Comparison of ENCODE assay signal across 20 cellular contexts in genomic region chr9:37923121-37923795, GRCh38. TPM values are rescaled to one million over a fixed set of nuclear protein-coding genes. Genes with fewer than 3 reads are reported as not detected.
A peak's percentile ranks its signal among the peaks of the same experiment; 100 is the strongest.
DNase-seq lines count a peak whose midpoint lies in the region; ATAC-seq and TF ChIP-seq lines count a peak whose summit lies in the region.
"Had no signal": no experiment of that assay in that cellular context is flagged by ENCODE, and none has a peak within 500 bp of the region (broad histone marks: within the 10 kb centered on the region; RNA-seq: fewer than 3 reads in every experiment).

No MANE protein-coding gene starts in this region.

- H3K9me3 Mint-ChIP-seq in Caco-2 (ENCODE audit: unreplicated experiment) (no peaks in the 10 kb centered on the region), endodermal cell (no peaks in the 10 kb centered on the region)
- H3K9me3 Mint-ChIP-seq: activated T-cell treated with anti-CD3 and anti-CD28 coated beads, Interleukin-2, amount 50 U/mL, for 24 hours; dendritic cell treated with granulocyte-macrophage colony-stimulating factor and Interleukin-4, amounts not matched to agents 40 ng/mL and 50 ng/mL, for 4 days had no signal

- H3K9ac ChIP-seq in endodermal cell (ENCODE audit: extremely low read depth, low read length, poor library complexity, severe bottlenecking) (peak overlapping the region; percentile 43), neuronal stem cell (ENCODE audit: low read depth, low read length, poor library complexity) (no peak overlapping the region)
- H3K9ac ChIP-seq: BLaER1 had no signal

- H3K36me3 Mint-ChIP-seq in Caco-2 (ENCODE audit: insufficient read depth, unreplicated experiment) (peaks cover 18% of the 10 kb centered on the region), endodermal cell (ENCODE audit: low read depth) (peaks cover 21% of the 10 kb centered on the region)
- H3K36me3 Mint-ChIP-seq: immature natural killer cell had no signal

- H2AK5ac ChIP-seq in neuronal stem cell (ENCODE audit: low read depth, low read length) = peak overlapping the region; percentile 20

- H3K27ac Mint-ChIP-seq in Caco-2 (ENCODE audit: unreplicated experiment) (peak overlapping the region; percentile 42), endodermal cell (peak overlapping the region; percentile 57)
- H3K27ac Mint-ChIP-seq: activated CD8-positive, alpha-beta T cell treated with anti-CD3 and anti-CD28 coated beads, Interleukin-2, amount 10 ng/mL, durations not matched to agents 7 days and 5 days; activated T-cell treated with anti-CD3 and anti-CD28 coated beads, Interleukin-2, amount 50 U/mL, for 24 hours; dendritic cell treated with granulocyte-macrophage colony-stimulating factor and Interleukin-4, amounts not matched to agents 40 ng/mL and 50 ng/mL, for 4 days; immature natural killer cell had no signal

- TF ChIP-seq EP300 in Ishikawa (IDR thresholded peaks at IDR 0.05; ENCODE audit: borderline replicate concordance) = no peak

- peak overlapping the region; percentile 37 for H2AFZ ChIP-seq in neuronal stem cell (ENCODE audit: low read length)

- no TSS peak for BruUV-seq in Caco-2 (replicated peaks; lab: Mats Ljungman, UMichigan)

- H2BK5ac ChIP-seq in neuronal stem cell (ENCODE audit: low read length) = peak overlapping the region; percentile 0

- H4K91ac ChIP-seq in neuronal stem cell (ENCODE audit: low read depth, low read length, poor library complexity) = no peak overlapping the region

- H2BK120ac ChIP-seq in neuronal stem cell (ENCODE audit: low read depth, low read length) = no peak overlapping the region

- no peak overlapping the region for H4K8ac ChIP-seq in neuronal stem cell (ENCODE audit: low read depth, low read length)

- TF ChIP-seq CTCF in Caco-2 (IDR thresholded peaks at IDR 0.05; ENCODE audit: insufficient read depth in 1 of 2, low read depth in 1 of 2, low read length in 1 of 2, severe bottlenecking in 1 of 2, unreplicated experiment in 1 of 2) (no peak), endodermal cell (conservative IDR thresholded peaks at IDR 0.05) (peak; percentile 13)

- CTCF ChIA-PET in Caco-2 (lab: Charles Lee) = no interaction called here

- no peaks in the 10 kb centered on the region for H3K27me3 Mint-ChIP-seq in Caco-2 (ENCODE audit: insufficient read depth, unreplicated experiment)
- no peaks in the 10 kb centered on the region for H3K27me3 Mint-ChIP-seq in endodermal cell (ENCODE audit: insufficient read depth)
- H3K27me3 Mint-ChIP-seq: activated T-cell treated with anti-CD3 and anti-CD28 coated beads, Interleukin-2, amount 50 U/mL, for 24 hours; dendritic cell treated with granulocyte-macrophage colony-stimulating factor and Interleukin-4, amounts not matched to agents 40 ng/mL and 50 ng/mL, for 4 days had no signal

- H3K27ac ChIP-seq in endodermal cell (ENCODE audit: low read depth, low read length) (peak overlapping the region; percentile 39), neuronal stem cell (replicated peaks; ENCODE audit: low read length) (no peak overlapping the region)
- H3K27ac ChIP-seq: adrenal gland, BLaER1, left lung, neutrophil had no signal

- H3K14ac ChIP-seq in neuronal stem cell (ENCODE audit: low read length) = no peak overlapping the region

- H3K4me3 ChIP-seq in Caco-2 (ENCODE audit: low read depth, low read length) = no peak overlapping the region
- peak overlapping the region; percentile 21 for H3K4me3 ChIP-seq in endodermal cell (ENCODE audit: low read length)
- H3K4me3 ChIP-seq in neuronal stem cell (ENCODE audit: low read length in 2 of 2) = no peak overlapping the region
- H3K4me3 ChIP-seq: adrenal gland, BLaER1, left lung had no signal

- no peak overlapping the region for H3K23ac ChIP-seq in neuronal stem cell (ENCODE audit: low read depth, low read length, poor library complexity)

- H3K79me1 ChIP-seq in neuronal stem cell (ENCODE audit: low read depth, low read length) = no peaks in the 10 kb centered on the region

- H3K27me3 ChIP-seq in Caco-2 (replicated peaks; ENCODE audit: control insufficient read depth, insufficient read depth, low read length) = no peaks in the 10 kb centered on the region
- H3K27me3 ChIP-seq in endodermal cell (ENCODE audit: control insufficient read depth, insufficient read depth, low read length, poor library complexity, severe bottlenecking) = no peaks in the 10 kb centered on the region
- H3K27me3 ChIP-seq in neuronal stem cell (ENCODE audit: control insufficient read depth in 3 of 3, insufficient read depth in 3 of 3, low read depth in 1 of 3, low read length in 3 of 3) = no peaks in the 10 kb centered on the region
- H3K27me3 ChIP-seq: adrenal gland, BLaER1, left lung, neutrophil had no signal

- no peaks in the 10 kb centered on the region for H3K36me3 ChIP-seq in Caco-2 (ENCODE audit: control insufficient read depth, insufficient read depth, low read length)
- H3K36me3 ChIP-seq in endodermal cell (ENCODE audit: control insufficient read depth, insufficient read depth, low read length) = peaks cover 31% of the 10 kb centered on the region
- H3K36me3 ChIP-seq in neuronal stem cell (replicated peaks in 1 of 2; ENCODE audit: control insufficient read depth in 2 of 2, insufficient read depth in 2 of 2, low read length in 2 of 2) = no peaks in the 10 kb centered on the region
- H3K36me3 ChIP-seq: adrenal gland, BLaER1, left lung, neutrophil had no signal

- 39 to 48% methylated on average over 4 to 14 of the region's 14 CpGs for WGBS in endodermal cell (ENCODE audit: insufficient coverage in 1 of 2, insufficient read length in 1 of 2), 2 experiments
- no CpG with 5 or more reads among the region's 14 CpGs for WGBS in neuronal stem cell (ENCODE audit: extremely low coverage in 2 of 2, insufficient read length in 2 of 2, insufficient replicate concordance in 1 of 2), 2 donors

- no peak for TF ChIP-seq RAD21 in Ishikawa (IDR thresholded peaks at IDR 0.05; ENCODE audit: low read depth)

- H3K4ac ChIP-seq in neuronal stem cell (ENCODE audit: low read length) = no peak overlapping the region

- peak overlapping the region; percentile 69 for H3K18ac ChIP-seq in neuronal stem cell (ENCODE audit: low read length)

- H3K4me1 ChIP-seq in Caco-2 (no peaks in the 10 kb centered on the region), endodermal cell (ENCODE audit: control insufficient read depth, insufficient read depth, low read length) (peaks cover 31% of the 10 kb centered on the region), neuronal stem cell (ENCODE audit: control insufficient read depth in 2 of 2, insufficient read depth in 1 of 2, low read depth in 1 of 2, low read length in 2 of 2) (peaks cover 19 to 37% of the 10 kb centered on the region in 2 donors)

- DNase-seq in Caco-2 (no peak), endodermal cell (peak; percentile 91), neuronal stem cell (ENCODE audit: low spot score) (no peak), NCI-H1694 (lab: John Stamatoyannopoulos, UW) (no peak), medulla oblongata (ENCODE audit: extremely low spot score) (no peak), hippocampal formation (lab: John Stamatoyannopoulos, UW) (no peak)
- DNase-seq: activated CD4-positive, alpha-beta T cell treated with anti-CD3 and anti-CD28 coated beads for 1 hour; activated CD8-positive, alpha-beta T cell treated with anti-CD3 and anti-CD28 coated beads, Interleukin-2, amount 10 ng/mL, durations not matched to agents 7 days and 5 days; activated naive CD4-positive, alpha-beta T cell; activated T-cell treated with anti-CD3 and anti-CD28 coated beads, Interleukin-2, amount 50 U/mL, for 24 hours; adrenal gland; immature natural killer cell; NCI-H2171; NCI-H524 treated with DMSO at 0.1 percent for 48 hours had no signal

- intact Hi-C loops in Caco-2 (cut with micrococcal nuclease; ENCODE audit: unreplicated experiment) = no loop called here

- H3K4me1 Mint-ChIP-seq in Caco-2 (ENCODE audit: low read depth, unreplicated experiment) = peaks cover 6% of the 10 kb centered on the region
- H3K4me1 Mint-ChIP-seq in endodermal cell = peaks cover 63% of the 10 kb centered on the region

- no peak overlapping the region for H3K4me3 Mint-ChIP-seq in Caco-2 (ENCODE audit: unreplicated experiment)
- peak overlapping the region; percentile 14 for H3K4me3 Mint-ChIP-seq in endodermal cell
- H3K4me3 Mint-ChIP-seq: activated CD8-positive, alpha-beta T cell treated with anti-CD3 and anti-CD28 coated beads, Interleukin-2, amount 10 ng/mL, durations not matched to agents 7 days and 5 days; activated T-cell treated with anti-CD3 and anti-CD28 coated beads, Interleukin-2, amount 50 U/mL, for 24 hours; dendritic cell treated with granulocyte-macrophage colony-stimulating factor and Interleukin-4, amounts not matched to agents 40 ng/mL and 50 ng/mL, for 4 days; immature natural killer cell had no signal

- no peak for ATAC-seq in HG03565 (IDR thresholded peaks at IDR 0.05; ENCODE audit: unreplicated experiment)
- ATAC-seq: activated CD8-positive, alpha-beta T cell treated with anti-CD3 and anti-CD28 coated beads, Interleukin-2, amount 10 ng/mL, durations not matched to agents 7 days and 5 days had no signal

- no peaks in the 10 kb centered on the region for H3K9me3 ChIP-seq in Caco-2
- H3K9me3 ChIP-seq in endodermal cell (ENCODE audit: control insufficient read depth, low read length) = no peaks in the 10 kb centered on the region
- H3K9me3 ChIP-seq in neuronal stem cell (replicated peaks in 1 of 2; ENCODE audit: control insufficient read depth in 2 of 2, insufficient read depth in 1 of 2, low read depth in 1 of 2, low read length in 2 of 2) = no peaks in the 10 kb centered on the region
- H3K9me3 ChIP-seq: adrenal gland, BLaER1, left lung, neutrophil had no signal

- no peak overlapping the region for H3K4me2 ChIP-seq in neuronal stem cell (ENCODE audit: insufficient read depth, low read length, poor library complexity, severe bottlenecking)
- H3K4me2 ChIP-seq: BLaER1 had no signal

- H2BK15ac ChIP-seq in neuronal stem cell (ENCODE audit: low read length) = no peak overlapping the region

- no peak overlapping the region for H2BK12ac ChIP-seq in neuronal stem cell (ENCODE audit: low read length)

- POLR2A ChIA-PET in Caco-2 (lab: Charles Lee) = no interaction called here

TF ChIP-seq in Ishikawa, 13 proteins besides CTCF, POLR2A, EP300 and RAD21:
- TF ChIP-seq TEAD4 (IDR thresholded peaks at IDR 0.05) = no peak
- no peak for TF ChIP-seq TAF1 (IDR thresholded peaks at IDR 0.05; ENCODE audit: low read depth)
- 0 out of 2 replicates have a peak, but pooled peaks have one; percentile 11 for TF ChIP-seq EGR1 (IDR thresholded peaks at IDR 0.05)
- TF ChIP-seq USF1 (IDR thresholded peaks at IDR 0.05) = peak; percentile 43; the same call in 1 of the 2 replicates
TF ChIP-seq in Ishikawa: peak in this region for 2.

RNA-seq across cellular contexts. Expression of gene SLC25A51, which starts 19.3 kb away (rescaled TPM):
- total RNA-seq in Caco-2 (2022) (29.1 and 29.3 TPM in 2 replicates), endodermal cell (10 to 100 TPM; 15.8 to 17.2 TPM)
- 15.8 TPM for polyA plus RNA-seq in endodermal cell (2013, experiment 1 of 2)
- 16.7 TPM for polyA plus RNA-seq in endodermal cell (2013, experiment 2 of 2)
- 16.4 TPM for polyA plus RNA-seq in neuronal stem cell (2013, experiment 1 of 2)
- 16.6 TPM for polyA plus RNA-seq in neuronal stem cell (2013, experiment 2 of 2)
